In genomic region chr2:174330945-174331619, GRCh38 we compare ENCODE assay signal across 29 cellular contexts. TPM values are rescaled to one million over a fixed set of nuclear protein-coding genes. Genes with fewer than 3 reads are reported as not detected.
DNase-seq lines count a peak whose midpoint lies in the region; ATAC-seq and TF ChIP-seq lines count a peak whose summit lies in the region.
"Had no signal": no experiment of that assay in that cellular context is flagged by ENCODE, and none has a peak within 500 bp of the region (broad histone marks: within the 10 kb centered on the region; RNA-seq: fewer than 3 reads in every experiment).

No MANE protein-coding gene starts in this region.

- TF ChIP-seq CTCF in glutamatergic neuron (IDR thresholded peaks at IDR 0.05; ENCODE audit: partially characterized antibody, unreplicated experiment) = no peak

- in situ Hi-C loops in ACHN (cut with HindIII; ENCODE audit: low pct_ligation_motif_present, low pct_unique_long_range_greater_than_20kb, low sequenced_read_pairs) = no loop called here

- H3K27me3 ChIP-seq in neuron (ENCODE audit: insufficient read depth, low read length) = peaks cover 49% of the 10 kb centered on the region

- H3K27me3 Mint-ChIP-seq in T-helper 17 cell = peaks cover 81% of the 10 kb centered on the region
- peaks cover 36% of the 10 kb centered on the region for H3K27me3 Mint-ChIP-seq in glutamatergic neuron (ENCODE audit: unreplicated experiment)

- H3K4me3 Mint-ChIP-seq in T-helper 17 cell (peak overlapping the region; percentile 3), glutamatergic neuron (ENCODE audit: unreplicated experiment) (peak overlapping the region; percentile 59)
- H3K4me3 Mint-ChIP-seq: activated naive CD4-positive, alpha-beta T cell treated with anti-CD3 and anti-CD28 coated beads, Interleukin-2, amount 50 U/mL, for 24 hours had no signal

- peak; percentile 31 for DNase-seq in NCI-H146 (lab: John Stamatoyannopoulos, UW)
- no peak for DNase-seq in NCI-H146 treated with DMSO at 0.1 percent for 48 hours (lab: John Stamatoyannopoulos, UW; ENCODE audit: unreplicated experiment)
- DNase-seq in T-helper 17 cell = no peak
- DNase-seq in glutamatergic neuron = no peak
- DNase-seq in D341Med (ENCODE audit: low spot score) = no peak
- DNase-seq in ACHN = no peak
- DNase-seq in NCI-H2029 treated with DMSO at 0.1 percent for 48 hours (lab: John Stamatoyannopoulos, UW) = no peak
- DNase-seq: activated CD4-positive, alpha-beta T cell treated with anti-CD3 and anti-CD28 coated beads, Interleukin-2, amount 50 U/mL, for 1 hour; anterior cingulate cortex; left lung; MG63; NCI-H2107; Peyer's patch; small intestine; stimulated activated CD8-positive, alpha-beta memory T cell treated with anti-CD3 and anti-CD28 coated beads, Interleukin-4, amount 100 ng/mL, for 48 hours; SW 1271; T1000; tibial artery; WERI-Rb-1 had no signal

- H3K27ac Mint-ChIP-seq in T-helper 17 cell (peak overlapping the region; percentile 47), glutamatergic neuron (ENCODE audit: unreplicated experiment) (no peak overlapping the region)
- H3K27ac Mint-ChIP-seq: activated T-helper 2 cell treated with anti-CD3 and anti-CD28 coated beads, Interferon-gamma antibody, Interleukin-2, Interleukin-4, amounts not matched to agents 10 μg/mL and 5 μg/mL and 100 μg/mL, durations not matched to agents 14 hours and 24 hours and 36 hours had no signal

- H3K36me3 Mint-ChIP-seq in T-helper 17 cell (ENCODE audit: low read depth) (no peaks in the 10 kb centered on the region), glutamatergic neuron (ENCODE audit: unreplicated experiment) (peaks cover 6% of the 10 kb centered on the region)
- H3K36me3 Mint-ChIP-seq: activated naive CD4-positive, alpha-beta T cell treated with anti-CD3 and anti-CD28 coated beads, Interleukin-2, amount 50 U/mL, for 24 hours had no signal

- peaks cover 39% of the 10 kb centered on the region for H3K4me1 Mint-ChIP-seq in T-helper 17 cell
- peaks cover 18% of the 10 kb centered on the region for H3K4me1 Mint-ChIP-seq in glutamatergic neuron (ENCODE audit: low read depth, unreplicated experiment)

- H3K4me1 ChIP-seq in neuron (ENCODE audit: insufficient read depth, low read length) = peaks cover 46% of the 10 kb centered on the region

- H2AFZ ChIP-seq in neuron (ENCODE audit: low read depth, low read length) = no peak overlapping the region

- peaks cover 14% of the 10 kb centered on the region for H3K9me3 Mint-ChIP-seq in glutamatergic neuron (ENCODE audit: unreplicated experiment)
- H3K9me3 Mint-ChIP-seq: activated T-helper 2 cell treated with anti-CD3 and anti-CD28 coated beads, Interferon-gamma antibody, Interleukin-2, Interleukin-4, amounts not matched to agents 10 μg/mL and 5 μg/mL and 100 μg/mL, durations not matched to agents 14 hours and 24 hours and 36 hours had no signal

- peak overlapping the region; percentile 48 for H3K4me3 ChIP-seq in neuron (ENCODE audit: low read length)
- H3K4me3 ChIP-seq: cardiac muscle cell, coronary artery, esophagus muscularis mucosa, left lung, MG63, Peyer's patch, tibial artery had no signal

- H3K9me3 ChIP-seq in T-helper 17 cell (ENCODE audit: control insufficient read depth, low read length, poor library complexity, severe bottlenecking) = peaks cover 13% of the 10 kb centered on the region
- no peaks in the 10 kb centered on the region for H3K9me3 ChIP-seq in neuron (ENCODE audit: low read length)
- H3K9me3 ChIP-seq: esophagus muscularis mucosa, HAP-1, left lung, MG63, tibial artery had no signal

- no peak for ATAC-seq in T-helper 17 cell
- ATAC-seq: left lung had no signal

- no peaks in the 10 kb centered on the region for H3K36me3 ChIP-seq in neuron (ENCODE audit: insufficient read depth, low read length)
- H3K36me3 ChIP-seq: cardiac muscle cell, esophagus muscularis mucosa, HAP-1, left lung, MG63, Peyer's patch, tibial artery had no signal

RNA-seq across cellular contexts. Expression of gene SP9, which starts 3.7 kb away (rescaled TPM):
- not detected for total RNA-seq in T-helper 17 cell
- total RNA-seq in glutamatergic neuron (ENCODE audit: unreplicated experiment) = not detected
- total RNA-seq: activated T-helper 2 cell treated with anti-CD3 and anti-CD28 coated beads, Interferon-gamma antibody, Interleukin-2, Interleukin-4, amounts not matched to agents 10 μg/mL and 5 μg/mL and 100 μg/mL, durations not matched to agents 14 hours and 24 hours and 36 hours; cardiac muscle cell; esophagus muscularis mucosa; left lung; mesenteric fat pad; NCI-H460; osteocyte; Peyer's patch had no signal
